ENCODE assay signal across 20 cellular contexts in genomic region chr4:22739933-22740332, GRCh38. TPM values are rescaled to one million over a fixed set of nuclear protein-coding genes. Genes with fewer than 3 reads are reported as not detected.
DNase-seq lines count a peak whose midpoint lies in the region; ATAC-seq, FAIRE-seq and TF ChIP-seq lines count a peak whose summit lies in the region.
"Had no signal": no experiment of that assay in that cellular context is flagged by ENCODE, and none has a peak within 500 bp of the region (broad histone marks: within the 10 kb centered on the region; RNA-seq: fewer than 3 reads in every experiment).

No MANE protein-coding gene starts in this region.

- no peaks in the 10 kb centered on the region for H3K27me3 Mint-ChIP-seq in activated CD4-positive, alpha-beta memory T cell treated with anti-CD3 and anti-CD28 coated beads, Interleukin-2, amount 10 ng/mL, durations not matched to agents 7 days and 5 days
- H3K27me3 Mint-ChIP-seq: CD8-positive, alpha-beta memory T cell had no signal

- H3K27ac Mint-ChIP-seq in activated CD4-positive, alpha-beta memory T cell treated with anti-CD3 and anti-CD28 coated beads, Interleukin-2, amount 10 ng/mL, durations not matched to agents 7 days and 5 days, result no peak overlapping the region
- H3K27ac Mint-ChIP-seq: CD8-positive, alpha-beta memory T cell had no signal

- H3K27me3 ChIP-seq in right lobe of liver, result no peaks in the 10 kb centered on the region
- H3K27me3 ChIP-seq in HepG2 (ENCODE audit: control insufficient read depth in 1 of 2, insufficient read depth in 2 of 2, low read length in 2 of 2), result no peaks in the 10 kb centered on the region; a peak in 1 of 5 replicates
- H3K27me3 ChIP-seq: BLaER1 treated with 17β-estradiol and CSF1 and Interleukin-3, amounts not matched to agents 10 nM and 100 nM had no signal

- H3K36me3 ChIP-seq in right lobe of liver, result peaks cover 0 to 18% (median 0%) of the 10 kb centered on the region in 4 donors
- no peaks in the 10 kb centered on the region for H3K36me3 ChIP-seq in HepG2 (replicated peaks in 1 of 2; ENCODE audit: control insufficient read depth in 1 of 2, insufficient read depth in 2 of 2, low read length in 2 of 2)
- H3K36me3 ChIP-seq: BLaER1 treated with 17β-estradiol and CSF1 and Interleukin-3, amounts not matched to agents 10 nM and 100 nM had no signal

- no peaks in the 10 kb centered on the region for H3K4me1 ChIP-seq in right lobe of liver
- H3K4me1 ChIP-seq in HepG2 (ENCODE audit: insufficient read depth, low read length), result no peaks in the 10 kb centered on the region
- H3K4me1 ChIP-seq: BLaER1 treated with 17β-estradiol and CSF1 and Interleukin-3, amounts not matched to agents 10 nM and 100 nM had no signal

- H3K4me3 ChIP-seq in right lobe of liver (no peak overlapping the region), HepG2 (replicated peaks in 1 of 3; ENCODE audit: insufficient read depth in 1 of 3, low read depth in 2 of 3, low read length in 3 of 3) (no peak overlapping the region), epithelial cell of proximal tubule (ENCODE audit: low read depth, low read length) (no peak overlapping the region)
- H3K4me3 ChIP-seq: BLaER1 treated with 17β-estradiol and CSF1 and Interleukin-3, amounts not matched to agents 10 nM and 100 nM had no signal

- H3K9me3 ChIP-seq in right lobe of liver, result no peaks in the 10 kb centered on the region
- H3K9me3 ChIP-seq in HepG2 (ENCODE audit: low read length), result no peaks in the 10 kb centered on the region
- H3K9me3 ChIP-seq: BLaER1 treated with 17β-estradiol and CSF1 and Interleukin-3, amounts not matched to agents 10 nM and 100 nM had no signal

- DNase-seq in right lobe of liver (peak in 1 of 3 donors; percentile 18), HepG2 (ENCODE audit: low spot score) (no peak), epithelial cell of proximal tubule (ENCODE audit: low read depth) (peak; percentile 98), left lobe of liver (ENCODE audit: low spot score) (no peak), GM19239 (ENCODE audit: insufficient read length, low spot score) (no peak), NCI-H187 (lab: John Stamatoyannopoulos, UW) (no peak)
- DNase-seq in activated CD4-positive, alpha-beta memory T cell treated with anti-CD3 and anti-CD28 coated beads, Interleukin-2, amount 10 ng/mL, durations not matched to agents 7 days and 5 days, result no peak
- DNase-seq: CD8-positive, alpha-beta memory T cell; GF-D8; IMR-90; Kasumi-1; NCI-H1105 treated with DMSO at 0.1 percent for 48 hours; NCI-H1694 treated with DMSO at 0.1 percent for 48 hours; NCI-H446; NK-92 treated with Interleukin-12 subunit alpha and Interleukin-12 subunit beta, amount 100 ng/mL, for 24 hours had no signal

- WGBS in right lobe of liver (ENCODE audit: insufficient coverage, low coverage, low lambda C conversion rate, missing lambda C conversion rate), result 31% methylated on average over 3 of the region's 3 CpGs
- WGBS in HepG2 (ENCODE audit: low lambda C conversion rate), result 9% methylated on average over 3 of the region's 3 CpGs

- intact Hi-C loops in right lobe of liver (cut with DNase I), result no loop called here
- intact Hi-C loops in HepG2 (cut with micrococcal nuclease; ENCODE audit: unreplicated experiment), result no loop called here

- no TSS peak for BruUV-seq in HepG2 (replicated peaks; lab: Mats Ljungman, UMichigan)

- FAIRE-seq in HepG2 (lab: Jason Lieb, UNC) (no peak), GM19239 (lab: Jason Lieb, UNC) (no peak)
- FAIRE-seq: A204.1 had no signal

- no peak overlapping the region for H3K9ac ChIP-seq in HepG2 (ENCODE audit: insufficient read depth, low read depth, low read length)
- H3K9ac ChIP-seq: BLaER1 treated with 17β-estradiol and CSF1 and Interleukin-3, amounts not matched to agents 10 nM and 100 nM had no signal

- TF ChIP-seq POLR2A in right lobe of liver (IDR thresholded peaks at IDR 0.05), result no peak
- no peak for TF ChIP-seq POLR2A in HepG2 (IDR thresholded peaks at IDR 0.05; ENCODE audit: insufficient read depth in 1 of 2, low read depth in 2 of 2, low read length in 2 of 2)

- H3K79me2 ChIP-seq in HepG2 (ENCODE audit: insufficient read depth, low read length), result no peaks in the 10 kb centered on the region

- H3K9me3 Mint-ChIP-seq in activated CD4-positive, alpha-beta memory T cell treated with anti-CD3 and anti-CD28 coated beads, Interleukin-2, amount 10 ng/mL, durations not matched to agents 7 days and 5 days, result peaks cover 11% of the 10 kb centered on the region

- H3K4me1 Mint-ChIP-seq in activated CD4-positive, alpha-beta memory T cell treated with anti-CD3 and anti-CD28 coated beads, Interleukin-2, amount 10 ng/mL, durations not matched to agents 7 days and 5 days, result no peaks in the 10 kb centered on the region
- H3K4me1 Mint-ChIP-seq: CD8-positive, alpha-beta memory T cell had no signal

- TF ChIP-seq EP300 in HepG2 (IDR thresholded peaks at IDR 0.05; ENCODE audit: low read depth in 2 of 2, low read length in 2 of 2), result no peak
- no peak for TF ChIP-seq EP300 in HepG2 (CRISPR knock-in tag; IDR thresholded peaks at IDR 0.05; ENCODE audit: borderline replicate concordance)

- no peak overlapping the region for H2AFZ ChIP-seq in HepG2 (ENCODE audit: low read length)

- no peak overlapping the region for H3K27ac ChIP-seq in right lobe of liver
- no peak overlapping the region for H3K27ac ChIP-seq in HepG2 (ENCODE audit: extremely low read length, insufficient read depth, low read length)
- H3K27ac ChIP-seq: BLaER1 treated with 17β-estradiol and CSF1 and Interleukin-3, amounts not matched to agents 10 nM and 100 nM; RWPE1 had no signal

- POLR2A ChIA-PET in HepG2 (lab: Yijun Ruan, JAX), result no interaction called here
- POLR2A ChIA-PET in activated CD4-positive, alpha-beta memory T cell treated with anti-CD3 and anti-CD28 coated beads, Interleukin-2, amount 10 ng/mL, durations not matched to agents 7 days and 5 days (lab: Charles Lee), result no interaction called here

- H4K20me1 ChIP-seq in HepG2 (ENCODE audit: insufficient read depth, low read length), result no peaks in the 10 kb centered on the region
- H4K20me1 ChIP-seq: BLaER1 treated with 17β-estradiol and CSF1 and Interleukin-3, amounts not matched to agents 10 nM and 100 nM had no signal

- H3K4me2 ChIP-seq in HepG2 (ENCODE audit: low read depth, low read length), result no peak overlapping the region
- H3K4me2 ChIP-seq: BLaER1 treated with 17β-estradiol and CSF1 and Interleukin-3, amounts not matched to agents 10 nM and 100 nM had no signal

- no peak for TF ChIP-seq RAD21 in HepG2 (CRISPR knock-in tag; IDR thresholded peaks at IDR 0.05)

- no peaks in the 10 kb centered on the region for H3K36me3 Mint-ChIP-seq in activated CD4-positive, alpha-beta memory T cell treated with anti-CD3 and anti-CD28 coated beads, Interleukin-2, amount 10 ng/mL, durations not matched to agents 7 days and 5 days (ENCODE audit: low read depth)
- H3K36me3 Mint-ChIP-seq: CD8-positive, alpha-beta memory T cell had no signal

- TF ChIP-seq CTCF in right lobe of liver (IDR thresholded peaks at IDR 0.05) (no peak), HepG2 (CRISPR knock-in tag; IDR thresholded peaks at IDR 0.05) (no peak), epithelial cell of proximal tubule (conservative IDR thresholded peaks at IDR 0.05; ENCODE audit: low read depth, low read length) (no peak)

- no peak overlapping the region for H3K4me3 Mint-ChIP-seq in activated CD4-positive, alpha-beta memory T cell treated with anti-CD3 and anti-CD28 coated beads, Interleukin-2, amount 10 ng/mL, durations not matched to agents 7 days and 5 days
- H3K4me3 Mint-ChIP-seq: CD8-positive, alpha-beta memory T cell had no signal

- ATAC-seq in right lobe of liver (peak in 3 of 4 donors; percentile 62 to 89 (median 62)), HepG2 (no peak), left lobe of liver (peak; percentile 38), GM18519 (IDR thresholded peaks at IDR 0.05; ENCODE audit: low FRiP score, unreplicated experiment) (no peak)

- in situ Hi-C loops in HepG2 (cut with HindIII; ENCODE audit: extremely low pct_ligation_motif_present, low pct_unique_long_range_greater_than_20kb), result no loop called here

- CTCF ChIA-PET in HepG2 (lab: Yijun Ruan, JAX; ENCODE audit: low intra/inter-chr PET ratio, low total read pairs), result no interaction called here
- CTCF ChIA-PET in activated CD4-positive, alpha-beta memory T cell treated with anti-CD3 and anti-CD28 coated beads, Interleukin-2, amount 10 ng/mL, durations not matched to agents 7 days and 5 days (lab: Charles Lee), result no interaction called here

TF ChIP-seq in HepG2, 621 proteins besides CTCF, POLR2A, EP300 and RAD21 (continues in another document):
- TF ChIP-seq ZZZ3 (CRISPR knock-in tag; IDR thresholded peaks at IDR 0.05; ENCODE audit: borderline replicate concordance) (no peak), ZNF672 (CRISPR knock-in tag; IDR thresholded peaks at IDR 0.05) (no peak), RAD51 (IDR thresholded peaks at IDR 0.05; ENCODE audit: borderline replicate concordance) (no peak)

RNA-seq across cellular contexts. Expression of gene GBA3, which starts 47.2 kb away (rescaled TPM):
- total RNA-seq in right lobe of liver (100 to 1,000 TPM in 1 of 6 experiments, 10 to 100 TPM in 5; 15.4 to 115 (median 60.7) TPM), HepG2 (2016; rRNA removed; fragmentation: Illumina TruSeq; extraction: Trizol) (0.15 and 0.18 TPM in 2 replicates), epithelial cell of proximal tubule (0.63 TPM in 1 of 2 replicates, not detected in the other), left lobe of liver (57.4 TPM)
- total RNA-seq in HepG2 (2016; cell fraction: cytosol; rRNA removed; fragmentation: Illumina TruSeq; extraction: Trizol; ENCODE audit: low read depth), result 0.30 TPM in 1 of 2 replicates, not detected in the other
- total RNA-seq in HepG2 (2016; cell fraction: insoluble cytoplasmic fraction; rRNA removed; fragmentation: Illumina TruSeq; extraction: Trizol), result 0.11 and 0.13 TPM in 2 replicates
- total RNA-seq in HepG2 (2016; cell fraction: membrane; rRNA removed; fragmentation: Illumina TruSeq; extraction: Trizol), result 0.06 TPM in 1 of 2 replicates, not detected in the other
- total RNA-seq in HepG2 (2016; cell fraction: nucleus; rRNA removed; fragmentation: Illumina TruSeq; extraction: Trizol), result not detected in 2 replicates
- 0.03 TPM in 1 of 2 replicates, not detected in the other for polyA plus RNA-seq in HepG2 (2011; rRNA removed)
- polyA plus RNA-seq in HepG2 (2011; cell fraction: cytosol; rRNA removed), result 0.04 TPM in 1 of 2 replicates, not detected in the other
- not detected in 2 replicates for polyA plus RNA-seq in HepG2 (2011; cell fraction: nucleus; rRNA removed)
- polyA plus RNA-seq in HepG2 (2012), result 0.23 TPM in 1 of 2 replicates, not detected in the other
- polyA plus RNA-seq in HepG2 (2016; cell fraction: cytosol; fragmentation: Illumina TruSeq; extraction: Trizol; ENCODE audit: low read depth), result not detected in 2 replicates
- 0.10 and 0.23 TPM in 2 replicates for polyA plus RNA-seq in HepG2 (2016; cell fraction: insoluble cytoplasmic fraction; fragmentation: Illumina TruSeq; extraction: Trizol; ENCODE audit: low read depth)
- polyA plus RNA-seq in HepG2 (2016; cell fraction: membrane; fragmentation: Illumina TruSeq; extraction: Trizol; ENCODE audit: low read depth), result not detected in 2 replicates
- not detected in 2 replicates for polyA plus RNA-seq in HepG2 (2016; cell fraction: nucleus; fragmentation: Illumina TruSeq; extraction: Trizol; ENCODE audit: insufficient read depth, low read depth)
- polyA minus RNA-seq in HepG2 (2011; rRNA and poly(A)+ RNA removed; ENCODE audit: low replicate concordance), result not detected in 2 replicates
- not detected in 2 replicates for polyA minus RNA-seq in HepG2 (2011; cell fraction: cytosol; rRNA and poly(A)+ RNA removed)
- polyA minus RNA-seq in HepG2 (2011; cell fraction: nucleus; rRNA and poly(A)+ RNA removed), result not detected in 2 replicates
- not detected for total RNA-seq in activated CD4-positive, alpha-beta memory T cell treated with anti-CD3 and anti-CD28 coated beads, Interleukin-2, amount 10 ng/mL, durations not matched to agents 7 days and 5 days
- total RNA-seq: CD8-positive, alpha-beta memory T cell; IMR-90; OCI-LY7 had no signal
- polyA plus RNA-seq: CD8-positive, alpha-beta memory T cell; IMR-90 had no signal

Comparison
In these comparisons a context has a peak if more than half of its experiments do, and no peak if none do; other contexts are left out.
1. ATAC-seq: peak in right lobe of liver (3 of 4) and left lobe of liver (single experiment); none in HepG2 (single experiment) and GM18519 (single experiment).
2. RNA of gene GBA3, which starts 47.2 kb away (total RNA-seq): 15.4 to 115 TPM in right lobe of liver and 57.4 TPM in left lobe of liver (single experiment); 0.63 TPM in epithelial cell of proximal tubule, 0.06 to 0.30 TPM in HepG2 and not detected in activated CD4-positive, alpha-beta memory T cell treated with anti-CD3 and anti-CD28 coated beads, Interleukin-2, amount 10 ng/mL, durations not matched to agents 7 days and 5 days; every median in the first group is over 10 times any median in the second.